9 cellular contexts compared by ENCODE assay signal in the genomic region with DNA sequence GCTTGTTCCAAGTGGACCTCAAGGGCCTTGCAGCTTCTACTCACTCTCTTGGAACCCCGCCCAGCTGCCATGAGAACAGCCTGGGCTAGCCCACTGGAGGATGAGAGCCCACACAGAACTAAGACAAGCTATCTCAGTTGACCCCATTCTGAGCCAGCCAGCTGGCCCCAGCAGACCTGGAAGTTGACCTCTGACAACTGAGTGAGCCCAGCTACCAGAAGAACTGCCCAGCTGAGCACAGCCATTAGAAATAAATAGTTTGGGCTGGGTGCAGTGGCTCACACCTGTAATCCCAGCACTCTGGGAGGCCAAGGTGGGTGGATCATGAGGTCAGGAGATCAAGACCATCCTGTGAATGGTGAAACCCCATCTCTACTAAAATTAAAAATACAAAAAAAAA.
"Had no signal": no experiment of that assay in that cellular context is flagged by ENCODE, and none has a peak within 500 bp of the region (broad histone marks: within the 10 kb centered on the region; RNA-seq: fewer than 3 reads in every experiment).

No MANE protein-coding gene starts in this region.

- H3K4me2 ChIP-seq: KMS-11 had no signal

- H3K36me3 ChIP-seq: HAP-1 had no signal

- H2AFZ ChIP-seq: GM23248 had no signal

- H3K27ac ChIP-seq: GM23248, KMS-11 had no signal

- FAIRE-seq: H1, H54, HTR-8/SVneo had no signal

- DNase-seq: GM23248, HFFc6, KBM-7 had no signal

- H3K4me1 ChIP-seq: HAP-1 had no signal

- H3K9me3 ChIP-seq: HAP-1 had no signal

- H3K4me3 ChIP-seq: GM23248, HAP-1 had no signal

- H3K9ac ChIP-seq: GM23248, KMS-11 had no signal

- ATAC-seq: HCT116 had no signal
